In genomic region chr1:20633190-20634064, GRCh38 we compare ENCODE assay signal across 8 cellular contexts. TPM values are rescaled to one million over a fixed set of nuclear protein-coding genes. Genes with fewer than 3 reads are reported as not detected.
DNase-seq lines count a peak whose midpoint lies in the region; ATAC-seq and TF ChIP-seq lines count a peak whose summit lies in the region.

PINK1 (plus strand) TSS chr1:20633458; CDS start chr1:20633549, 91 bp downstream.

- H3K27me3 Mint-ChIP-seq in T-helper 17 cell: peaks cover 4% of the 10 kb centered on the region
- no peaks in the 10 kb centered on the region for H3K27me3 Mint-ChIP-seq in progenitor cell of endocrine pancreas

- H3K36me3 ChIP-seq in left ventricle myocardium inferior (peaks cover 22% of the 10 kb centered on the region), upper lobe of left lung (peaks cover 7 to 15% (median 12%) of the 10 kb centered on the region in 4 donors)

- DNase-seq in DMS 273 treated with DMSO at 0.1 percent for 48 hours (lab: John Stamatoyannopoulos, UW) (peak; percentile 29), GOT3 (lab: John Stamatoyannopoulos, UW) (peak; percentile 60), NCI-H1105 treated with DMSO at 0.1 percent for 48 hours (lab: John Stamatoyannopoulos, UW) (peak; percentile 82), T-helper 17 cell (peak; percentile 76 to 96 (median 84)), amygdala (lab: John Stamatoyannopoulos, UW) (peak in 53 of 56 donors; percentile 9 to 86 (median 59)), left ventricle myocardium inferior (peak; percentile 77), progenitor cell of endocrine pancreas (ENCODE audit: low spot score, unreplicated experiment) (peak; percentile 90), upper lobe of left lung (peak; percentile 87 to 98)

- peaks cover 41% of the 10 kb centered on the region for H3K4me1 ChIP-seq in left ventricle myocardium inferior
- peaks cover 12 to 17% (median 14%) of the 10 kb centered on the region in 4 donors for H3K4me1 ChIP-seq in upper lobe of left lung

- H3K4me1 Mint-ChIP-seq in T-helper 17 cell (peaks cover 14% of the 10 kb centered on the region), progenitor cell of endocrine pancreas (ENCODE audit: low read depth) (peaks cover 3% of the 10 kb centered on the region)

- H3K36me3 Mint-ChIP-seq in T-helper 17 cell (ENCODE audit: low read depth): no peaks in the 10 kb centered on the region
- no peaks in the 10 kb centered on the region for H3K36me3 Mint-ChIP-seq in progenitor cell of endocrine pancreas (ENCODE audit: insufficient read depth)

- H3K4me3 ChIP-seq in left ventricle myocardium inferior (peak within 1 kb of the TSS; percentile 100), upper lobe of left lung (peak within 1 kb of the TSS; percentile 85 to 98 (median 96))

- 1 to 9% methylated on average over 10 to 32 of the region's 93 CpGs for WGBS in upper lobe of left lung, 2 donors

- TF ChIP-seq CTCF in left ventricle myocardium inferior (IDR thresholded peaks at IDR 0.05; ENCODE audit: borderline replicate concordance) (peak; percentile 99), progenitor cell of endocrine pancreas (IDR thresholded peaks at IDR 0.05; ENCODE audit: unreplicated experiment) (peak; percentile 100), upper lobe of left lung (IDR thresholded peaks at IDR 0.05) (peak; percentile 99 to 100 (median 100))

- peak; percentile 92 for ATAC-seq in T-helper 17 cell
- peak; percentile 93 to 95 for ATAC-seq in upper lobe of left lung (ENCODE audit: low FRiP score in 2 of 2)

- H3K9me3 ChIP-seq in T-helper 17 cell (ENCODE audit: control insufficient read depth, low read length, poor library complexity, severe bottlenecking): no peaks in the 10 kb centered on the region
- no peaks in the 10 kb centered on the region for H3K9me3 ChIP-seq in left ventricle myocardium inferior (replicated peaks)
- no peaks in the 10 kb centered on the region for H3K9me3 ChIP-seq in upper lobe of left lung

- TF ChIP-seq EP300 in upper lobe of left lung (IDR thresholded peaks at IDR 0.05): no peak

- H3K27ac ChIP-seq in left ventricle myocardium inferior (replicated peaks) (peak within 1 kb of the TSS; percentile 100), upper lobe of left lung (peak within 1 kb of the TSS; percentile 91 to 97 (median 95))

- H3K27ac Mint-ChIP-seq in T-helper 17 cell (peak within 1 kb of the TSS; percentile 72), progenitor cell of endocrine pancreas (peak within 1 kb of the TSS; percentile 78)

- H3K27me3 ChIP-seq in left ventricle myocardium inferior (ENCODE audit: low read depth) (no peaks in the 10 kb centered on the region), upper lobe of left lung (no peaks in the 10 kb centered on the region)

- peak in 3 of 4 donors; percentile 69 to 95 (median 85) for TF ChIP-seq POLR2A in upper lobe of left lung (IDR thresholded peaks at IDR 0.05)

- H3K9me3 Mint-ChIP-seq in progenitor cell of endocrine pancreas (ENCODE audit: low read depth): no peaks in the 10 kb centered on the region

- intact Hi-C loops in left ventricle myocardium inferior (cut with micrococcal nuclease): loop anchor here (5.0 kb wide), 1 partner anchor 56 kb away; no protein-coding TSS in a partner anchor

- H3K4me3 Mint-ChIP-seq in T-helper 17 cell: peak within 1 kb of the TSS; percentile 87
- H3K4me3 Mint-ChIP-seq in progenitor cell of endocrine pancreas (ENCODE audit: low read depth): peak within 1 kb of the TSS; percentile 84

RNA-seq across cellular contexts. Expression of gene PINK1, which starts in this region (rescaled TPM):
- 1 to 10 TPM; 9.6 to 9.8 TPM for total RNA-seq in T-helper 17 cell
- total RNA-seq in left ventricle myocardium inferior: 250 TPM
- 25.0 and 28.0 TPM in 2 replicates for total RNA-seq in progenitor cell of endocrine pancreas
- 100 to 1,000 TPM in 2 of 6 donors, 10 to 100 TPM in 4; 62.8 to 118 (median 86.2) TPM for total RNA-seq in upper lobe of left lung

Comparison
In these comparisons a context has a peak if more than half of its experiments do, and no peak if none do; other contexts are left out.
1. Peak in every context shown above with its lines: DNase-seq, ATAC-seq, H3K4me3 ChIP-seq and H3K27ac ChIP-seq.
2. DNase-seq: peak in every context shown above with its lines; median percentile 92 in upper lobe of left lung; 90 in progenitor cell of endocrine pancreas; 84 in T-helper 17 cell; 82 in NCI-H1105 treated with DMSO at 0.1 percent for 48 hours; 77 in left ventricle myocardium inferior; 60 in GOT3; 59 in amygdala; 29 in DMS 273 treated with DMSO at 0.1 percent for 48 hours.